In genomic region chr1:100834779-100835645, GRCh38 we compare ENCODE assay signal across 8 cellular contexts. TPM values are rescaled to one million over a fixed set of nuclear protein-coding genes. Genes with fewer than 3 reads are reported as not detected.
DNase-seq lines count a peak whose midpoint lies in the region; ATAC-seq and TF ChIP-seq lines count a peak whose summit lies in the region.

No MANE protein-coding gene starts in this region.

- H2AFZ ChIP-seq in fibroblast of lung (ENCODE audit: low read length) = no peak overlapping the region

- H3K4me1 ChIP-seq in fibroblast of lung (ENCODE audit: control insufficient read depth, extremely low read depth, insufficient read depth, low read length) (no peaks in the 10 kb centered on the region), tibial artery (no peaks in the 10 kb centered on the region)

- H3K9ac ChIP-seq in fibroblast of lung (ENCODE audit: insufficient read depth, low read length) = no peak overlapping the region

- H3K27ac ChIP-seq in fibroblast of lung (ENCODE audit: insufficient read depth, low read length) (no peak overlapping the region), tibial artery (no peak overlapping the region)

- H3K4me3 ChIP-seq in fibroblast of lung (replicated peaks in 1 of 4; ENCODE audit: control extremely low read depth in 1 of 4, insufficient read depth in 1 of 4, low read depth in 3 of 4, low read length in 4 of 4) = no peak overlapping the region
- H3K4me3 ChIP-seq in tibial artery = no peak overlapping the region

- no peaks in the 10 kb centered on the region for H3K36me3 ChIP-seq in fibroblast of lung (ENCODE audit: control insufficient read depth, insufficient read depth, low read length)
- no peaks in the 10 kb centered on the region for H3K36me3 ChIP-seq in tibial artery

- peak; percentile 56 for ATAC-seq in GM21515 (IDR thresholded peaks at IDR 0.05; ENCODE audit: unreplicated experiment)

- in situ Hi-C loops in G401 (cut with HindIII; ENCODE audit: low sequenced_read_pairs) = no loop called here

- DNase-seq in EH (ENCODE audit: low read depth) = peak; percentile 37
- peak; percentile 62 to 77 for DNase-seq in NCI-H446 (lab: John Stamatoyannopoulos, UW)
- peak in 1 of 2 donors; percentile 17 for DNase-seq in fibroblast of lung (ENCODE audit: low read depth in 2 of 2)
- no peak for DNase-seq in activated CD8-positive, alpha-beta memory T cell treated with anti-CD3 and anti-CD28 coated beads, Interleukin-2, amount 50 U/mL, for 48 hours
- no peak for DNase-seq in G401 (ENCODE audit: low spot score)
- no peak for DNase-seq in tibial artery
- DNase-seq in NCI-H774 (lab: John Stamatoyannopoulos, UW) = no peak

- H4K20me1 ChIP-seq in fibroblast of lung (ENCODE audit: control insufficient read depth, extremely low read depth, insufficient read depth, low read length) = no peaks in the 10 kb centered on the region

- no peaks in the 10 kb centered on the region for H3K79me2 ChIP-seq in fibroblast of lung (ENCODE audit: control insufficient read depth, insufficient read depth, low read length)

- TF ChIP-seq CTCF in fibroblast of lung (conservative IDR thresholded peaks at IDR 0.05 in 1 of 2, IDR thresholded peaks at IDR 0.05 in 1 of 2; ENCODE audit: low read depth in 1 of 2, low read length in 2 of 2) = peak; percentile 18 to 48
- no peak for TF ChIP-seq CTCF in tibial artery (IDR thresholded peaks at IDR 0.05)

- no peaks in the 10 kb centered on the region for H3K27me3 ChIP-seq in fibroblast of lung (ENCODE audit: control insufficient read depth, insufficient read depth, low read length)
- no peaks in the 10 kb centered on the region for H3K27me3 ChIP-seq in tibial artery

- intact Hi-C loops in tibial artery (cut with DNase I; ENCODE audit: low total_unique reads) = no loop called here

- H3K9me3 ChIP-seq in fibroblast of lung (ENCODE audit: control insufficient read depth, insufficient read depth, low read depth, low read length) = no peaks in the 10 kb centered on the region
- no peaks in the 10 kb centered on the region for H3K9me3 ChIP-seq in tibial artery

- H3K4me2 ChIP-seq in fibroblast of lung (ENCODE audit: extremely low read depth, insufficient read depth, low read length) = no peak overlapping the region

RNA-seq across cellular contexts. Expression of gene EXTL2, which starts 59.6 kb away (rescaled TPM):
- total RNA-seq in fibroblast of lung = 18.5 and 22.1 TPM in 2 replicates
- polyA plus RNA-seq in fibroblast of lung = 25.2 and 43.7 TPM in 2 replicates
- polyA plus RNA-seq in fibroblast of lung (2012) = 14.9 and 21.1 TPM in 2 replicates
- polyA minus RNA-seq in fibroblast of lung (ENCODE audit: low replicate concordance) = 2.3 and 3.8 TPM in 2 replicates
- 20.4 and 36.9 TPM in 2 replicates for total RNA-seq in G401 (2014; rRNA removed; shearing (Covaris generic))

Comparison
In these comparisons a context has a peak if more than half of its experiments do, and no peak if none do; other contexts are left out.
1. DNase-seq: peak in EH (single experiment) and NCI-H446 (2 of 2); none in activated CD8-positive, alpha-beta memory T cell treated with anti-CD3 and anti-CD28 coated beads, Interleukin-2, amount 50 U/mL, for 48 hours (single experiment), G401 (single experiment), tibial artery (0 of 2) and NCI-H774 (single experiment).
2. CTCF ChIP-seq: peak in fibroblast of lung (2 of 2); none in tibial artery (0 of 2).